In the genomic region with DNA sequence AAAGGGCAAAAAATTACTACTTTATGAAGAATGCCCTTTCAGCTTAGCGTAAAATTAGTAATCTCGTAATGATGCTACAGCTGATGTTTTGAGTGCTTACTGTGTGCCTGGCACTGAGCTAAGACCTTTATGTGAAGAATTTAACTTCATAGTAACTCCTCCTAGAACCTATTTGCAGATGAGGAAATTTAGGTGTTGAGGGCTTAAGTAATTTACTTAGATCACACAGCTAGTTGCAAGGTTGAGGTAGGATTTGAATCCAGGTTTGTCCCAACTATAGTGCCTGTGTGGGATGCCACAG, we compare ENCODE assay signal across 8 cellular contexts. TPM values are rescaled to one million over a fixed set of nuclear protein-coding genes. Genes with fewer than 3 reads are reported as not detected.
DNase-seq lines count a peak whose midpoint lies in the region; ATAC-seq, FAIRE-seq and TF ChIP-seq lines count a peak whose summit lies in the region.

No MANE protein-coding gene starts in this region.

- H3K4me3 Mint-ChIP-seq in activated CD4-positive, alpha-beta T cell treated with anti-CD3 and anti-CD28 coated beads, Interleukin-2, amount 10 ng/mL, durations not matched to agents 7 days and 5 days = peak overlapping the region; percentile 80

- POLR2A ChIA-PET in activated CD4-positive, alpha-beta T cell treated with anti-CD3 and anti-CD28 coated beads, Interleukin-2, amount 10 ng/mL, durations not matched to agents 7 days and 5 days (lab: Charles Lee) = interaction anchor here (0.9 kb wide), 1 partner anchor 13 kb away, joined by 4 read pairs; no protein-coding TSS in a partner anchor

- TF ChIP-seq CTCF in keratinocyte (optimal IDR thresholded peaks at IDR 0.05 in 1 of 3, IDR thresholded peaks at IDR 0.05 in 1 of 3, conservative IDR thresholded peaks at IDR 0.05 in 1 of 3; ENCODE audit: extremely low read depth in 1 of 3, insufficient read depth in 2 of 3, low read length in 3 of 3) = no peak

- CTCF ChIA-PET in activated CD4-positive, alpha-beta T cell treated with anti-CD3 and anti-CD28 coated beads, Interleukin-2, amount 10 ng/mL, durations not matched to agents 7 days and 5 days (lab: Charles Lee) = no interaction called here

- ATAC-seq in activated naive CD4-positive, alpha-beta T cell treated with anti-CD3 and anti-CD28 coated beads, Interleukin-2, amount 50 U/mL, for 72 hours = no peak
- no peak for ATAC-seq in GM21423 (IDR thresholded peaks at IDR 0.05; ENCODE audit: unreplicated experiment)

- peaks cover 6% of the 10 kb centered on the region for H3K9me3 Mint-ChIP-seq in activated CD4-positive, alpha-beta T cell treated with anti-CD3 and anti-CD28 coated beads, Interleukin-2, amount 10 ng/mL, durations not matched to agents 7 days and 5 days
- peaks cover 3 to 4% of the 10 kb centered on the region in 2 donors for H3K9me3 Mint-ChIP-seq in activated naive CD4-positive, alpha-beta T cell treated with anti-CD3 and anti-CD28 coated beads, Interleukin-2, amount 50 U/mL, for 72 hours

- peak overlapping the region; percentile 95 for H3K4me2 ChIP-seq in keratinocyte (ENCODE audit: control insufficient read depth, extremely low read depth, insufficient read depth, low read depth, low read length)

- peak overlapping the region; percentile 82 for H3K9ac ChIP-seq in keratinocyte (ENCODE audit: control insufficient read depth, extremely low read depth, insufficient read depth, low read length)
- H3K9ac ChIP-seq in subcutaneous abdominal adipose tissue (ENCODE audit: low read length in 5 of 5) = peak overlapping the region; percentile 7 to 89 (median 82)

- no peaks in the 10 kb centered on the region for H3K27me3 ChIP-seq in keratinocyte (ENCODE audit: control insufficient read depth, extremely low read depth, insufficient read depth, low read length)
- H3K27me3 ChIP-seq in subcutaneous abdominal adipose tissue (ENCODE audit: control insufficient read depth in 5 of 5, insufficient read depth in 4 of 5, low read length in 5 of 5) = no peaks in the 10 kb centered on the region

- H3K9me1 ChIP-seq in keratinocyte (ENCODE audit: control insufficient read depth, extremely low read depth, insufficient read depth, low read length) = no peaks in the 10 kb centered on the region

- dilution Hi-C loops in keratinocyte (cut with MboI; ENCODE audit: extremely low pct_ligation_motif_present, low sequenced_read_pairs) = no loop called here

- H3K79me2 ChIP-seq in keratinocyte (ENCODE audit: control insufficient read depth, insufficient read depth, low read length) = peaks cover 59% of the 10 kb centered on the region

- no peak overlapping the region for H2AFZ ChIP-seq in keratinocyte (ENCODE audit: control insufficient read depth, low read length)

- H3K4me3 ChIP-seq in keratinocyte (ENCODE audit: control insufficient read depth in 2 of 3, extremely low read depth in 1 of 3, insufficient read depth in 2 of 3, low read depth in 1 of 3, low read length in 3 of 3) (peak overlapping the region; percentile 82 to 92 (median 91)), subcutaneous abdominal adipose tissue (ENCODE audit: low read depth in 1 of 5, low read length in 5 of 5) (peak overlapping the region; percentile 58 to 94 (median 84))

- H3K27me3 Mint-ChIP-seq in activated CD4-positive, alpha-beta T cell treated with anti-CD3 and anti-CD28 coated beads, Interleukin-2, amount 10 ng/mL, durations not matched to agents 7 days and 5 days = no peaks in the 10 kb centered on the region

- H3K9me3 ChIP-seq in keratinocyte (ENCODE audit: control insufficient read depth, low read depth, low read length) (no peaks in the 10 kb centered on the region), subcutaneous abdominal adipose tissue (ENCODE audit: control insufficient read depth in 5 of 5, low read length in 5 of 5) (no peaks in the 10 kb centered on the region)

- no peak for FAIRE-seq in keratinocyte (lab: Jason Lieb, UNC)

- no peak for DNase-seq in activated CD4-positive, alpha-beta T cell treated with anti-CD3 and anti-CD28 coated beads, Interleukin-2, amount 10 ng/mL, durations not matched to agents 7 days and 5 days
- no peak for DNase-seq in activated CD4-positive, alpha-beta T cell treated with anti-CD3 and anti-CD28 coated beads for 1 hour
- no peak for DNase-seq in activated naive CD4-positive, alpha-beta T cell treated with anti-CD3 and anti-CD28 coated beads, Interleukin-2, amount 50 U/mL, for 72 hours (ENCODE audit: low spot score in 2 of 2)
- DNase-seq in keratinocyte (ENCODE audit: low read depth, low spot score) (no peak), HuH-7 (ENCODE audit: low spot score) (no peak), NCI-H524 (lab: John Stamatoyannopoulos, UW) (no peak)

- H3K27ac ChIP-seq in keratinocyte (ENCODE audit: control insufficient read depth, insufficient read depth, low read length) = no peak overlapping the region
- peak overlapping the region; percentile 74 for H3K27ac ChIP-seq in subcutaneous abdominal adipose tissue (ENCODE audit: low read depth, low read length)

- H3K4me1 ChIP-seq in keratinocyte (ENCODE audit: control insufficient read depth, extremely low read depth, insufficient read depth, low read length) = peaks cover 19% of the 10 kb centered on the region
- H3K4me1 ChIP-seq in subcutaneous abdominal adipose tissue (ENCODE audit: control insufficient read depth in 5 of 5, insufficient read depth in 5 of 5, low read length in 5 of 5) = peaks cover under 1 to 22% (median 14%) of the 10 kb centered on the region in 5 donors

- H3K36me3 Mint-ChIP-seq in activated CD4-positive, alpha-beta T cell treated with anti-CD3 and anti-CD28 coated beads, Interleukin-2, amount 10 ng/mL, durations not matched to agents 7 days and 5 days (ENCODE audit: low read depth) = peaks cover 5% of the 10 kb centered on the region
- peaks cover 5 to 6% of the 10 kb centered on the region in 2 donors for H3K36me3 Mint-ChIP-seq in activated naive CD4-positive, alpha-beta T cell treated with anti-CD3 and anti-CD28 coated beads, Interleukin-2, amount 50 U/mL, for 72 hours

- H3K27ac Mint-ChIP-seq in activated CD4-positive, alpha-beta T cell treated with anti-CD3 and anti-CD28 coated beads, Interleukin-2, amount 10 ng/mL, durations not matched to agents 7 days and 5 days = peak overlapping the region; percentile 87
- H3K27ac Mint-ChIP-seq in activated naive CD4-positive, alpha-beta T cell treated with anti-CD3 and anti-CD28 coated beads, Interleukin-2, amount 50 U/mL, for 72 hours = peak overlapping the region; percentile 50 to 87

- H3K36me3 ChIP-seq in keratinocyte (ENCODE audit: control insufficient read depth in 2 of 2, extremely low read depth in 1 of 2, insufficient read depth in 2 of 2, low read length in 2 of 2) (no peaks in the 10 kb centered on the region), subcutaneous abdominal adipose tissue (ENCODE audit: control insufficient read depth in 5 of 5, insufficient read depth in 5 of 5, low read length in 5 of 5) (no peaks in the 10 kb centered on the region)

- no peaks in the 10 kb centered on the region for H4K20me1 ChIP-seq in keratinocyte (ENCODE audit: control insufficient read depth, extremely low read depth, insufficient read depth, low read length)

- peaks cover 33% of the 10 kb centered on the region for H3K4me1 Mint-ChIP-seq in activated CD4-positive, alpha-beta T cell treated with anti-CD3 and anti-CD28 coated beads, Interleukin-2, amount 10 ng/mL, durations not matched to agents 7 days and 5 days

RNA-seq across cellular contexts. Expression of gene ZMYM4, which starts 1.4 kb away (rescaled TPM):
- 10 to 100 TPM; 25.1 to 29.1 TPM for total RNA-seq in activated CD4-positive, alpha-beta T cell treated with anti-CD3 and anti-CD28 coated beads, Interleukin-2, amount 10 ng/mL, durations not matched to agents 7 days and 5 days
- 10 to 100 TPM; 16.5 to 38.0 TPM for total RNA-seq in activated naive CD4-positive, alpha-beta T cell treated with anti-CD3 and anti-CD28 coated beads, Interleukin-2, amount 50 U/mL, for 72 hours
- 17.6 to 24.8 TPM (median 22.9 TPM) in 3 replicates for polyA plus RNA-seq in keratinocyte
- polyA plus RNA-seq in keratinocyte (2011; ENCODE audit: low read depth) = 7.0 TPM
- polyA plus RNA-seq in keratinocyte (2011; cell fraction: cytosol; rRNA removed) = 12.3 and 21.8 TPM in 2 replicates
- polyA plus RNA-seq in keratinocyte (2011; cell fraction: nucleus; rRNA removed) = 26.0 and 28.3 TPM in 2 replicates
- 9.0 and 19.2 TPM in 2 replicates for polyA plus RNA-seq in keratinocyte (2012; ENCODE audit: low replicate concordance)
- 8.0 to 52.5 TPM (median 29.1 TPM) in 3 replicates for polyA minus RNA-seq in keratinocyte
- polyA minus RNA-seq in keratinocyte (2011; cell fraction: cytosol; rRNA and poly(A)+ RNA removed) = 27.0 TPM
- polyA minus RNA-seq in keratinocyte (2011; cell fraction: nucleus; rRNA and poly(A)+ RNA removed) = 30.9 and 56.2 TPM in 2 replicates
